1 cellular context compared by ENCODE assay signal in the genomic region with DNA sequence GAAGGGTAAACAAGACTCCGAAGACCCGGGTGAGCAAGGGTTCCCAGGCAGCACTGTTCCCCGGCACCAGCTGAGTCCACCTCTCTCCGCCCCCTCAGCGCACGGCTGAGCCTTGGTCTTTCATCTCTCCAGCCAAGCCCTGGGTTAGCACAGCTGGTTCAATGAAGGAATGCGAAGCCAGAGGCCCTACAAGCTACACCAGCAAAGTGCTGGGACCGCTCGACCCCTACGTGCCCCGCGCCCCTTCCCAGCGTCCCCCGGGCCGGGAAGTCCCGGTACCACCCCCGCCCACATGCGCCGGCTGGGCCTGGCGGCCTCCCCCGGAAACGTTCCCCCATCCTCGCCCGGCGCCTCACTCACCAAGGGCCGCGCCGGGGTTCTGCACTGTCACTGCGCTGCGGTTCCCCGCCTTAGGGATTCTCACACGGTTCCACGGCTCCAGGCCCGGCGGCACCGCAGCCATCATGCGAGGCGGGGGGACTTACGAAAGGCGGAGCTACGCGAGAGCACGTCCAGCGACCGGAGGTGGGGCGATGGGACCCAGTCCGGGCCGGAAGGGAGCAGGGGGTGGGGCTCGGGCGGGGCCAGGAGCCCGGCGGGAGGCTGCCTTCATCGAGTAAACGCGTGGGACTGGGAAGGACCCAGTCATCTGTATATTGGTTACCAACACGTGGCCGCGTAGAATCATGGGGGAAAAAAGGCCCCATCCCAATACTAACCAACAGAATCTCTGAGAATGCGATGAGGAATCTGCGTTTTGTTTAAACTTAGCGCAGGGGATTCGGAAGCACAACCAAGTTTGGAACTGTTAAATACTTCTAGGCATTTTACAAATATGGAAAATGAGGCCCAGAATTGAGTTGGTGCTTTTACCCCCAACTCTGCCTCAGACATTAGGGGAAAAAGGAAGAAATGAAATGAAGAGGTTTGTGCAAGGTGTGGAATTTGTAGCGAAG.
TF ChIP-seq lines count a peak whose summit lies in the region.

No MANE protein-coding gene starts in this region.

TF ChIP-seq in K562, 482 proteins besides CTCF, POLR2A, EP300 and RAD21 (continued from another document):
- TF ChIP-seq, protein P1, sequence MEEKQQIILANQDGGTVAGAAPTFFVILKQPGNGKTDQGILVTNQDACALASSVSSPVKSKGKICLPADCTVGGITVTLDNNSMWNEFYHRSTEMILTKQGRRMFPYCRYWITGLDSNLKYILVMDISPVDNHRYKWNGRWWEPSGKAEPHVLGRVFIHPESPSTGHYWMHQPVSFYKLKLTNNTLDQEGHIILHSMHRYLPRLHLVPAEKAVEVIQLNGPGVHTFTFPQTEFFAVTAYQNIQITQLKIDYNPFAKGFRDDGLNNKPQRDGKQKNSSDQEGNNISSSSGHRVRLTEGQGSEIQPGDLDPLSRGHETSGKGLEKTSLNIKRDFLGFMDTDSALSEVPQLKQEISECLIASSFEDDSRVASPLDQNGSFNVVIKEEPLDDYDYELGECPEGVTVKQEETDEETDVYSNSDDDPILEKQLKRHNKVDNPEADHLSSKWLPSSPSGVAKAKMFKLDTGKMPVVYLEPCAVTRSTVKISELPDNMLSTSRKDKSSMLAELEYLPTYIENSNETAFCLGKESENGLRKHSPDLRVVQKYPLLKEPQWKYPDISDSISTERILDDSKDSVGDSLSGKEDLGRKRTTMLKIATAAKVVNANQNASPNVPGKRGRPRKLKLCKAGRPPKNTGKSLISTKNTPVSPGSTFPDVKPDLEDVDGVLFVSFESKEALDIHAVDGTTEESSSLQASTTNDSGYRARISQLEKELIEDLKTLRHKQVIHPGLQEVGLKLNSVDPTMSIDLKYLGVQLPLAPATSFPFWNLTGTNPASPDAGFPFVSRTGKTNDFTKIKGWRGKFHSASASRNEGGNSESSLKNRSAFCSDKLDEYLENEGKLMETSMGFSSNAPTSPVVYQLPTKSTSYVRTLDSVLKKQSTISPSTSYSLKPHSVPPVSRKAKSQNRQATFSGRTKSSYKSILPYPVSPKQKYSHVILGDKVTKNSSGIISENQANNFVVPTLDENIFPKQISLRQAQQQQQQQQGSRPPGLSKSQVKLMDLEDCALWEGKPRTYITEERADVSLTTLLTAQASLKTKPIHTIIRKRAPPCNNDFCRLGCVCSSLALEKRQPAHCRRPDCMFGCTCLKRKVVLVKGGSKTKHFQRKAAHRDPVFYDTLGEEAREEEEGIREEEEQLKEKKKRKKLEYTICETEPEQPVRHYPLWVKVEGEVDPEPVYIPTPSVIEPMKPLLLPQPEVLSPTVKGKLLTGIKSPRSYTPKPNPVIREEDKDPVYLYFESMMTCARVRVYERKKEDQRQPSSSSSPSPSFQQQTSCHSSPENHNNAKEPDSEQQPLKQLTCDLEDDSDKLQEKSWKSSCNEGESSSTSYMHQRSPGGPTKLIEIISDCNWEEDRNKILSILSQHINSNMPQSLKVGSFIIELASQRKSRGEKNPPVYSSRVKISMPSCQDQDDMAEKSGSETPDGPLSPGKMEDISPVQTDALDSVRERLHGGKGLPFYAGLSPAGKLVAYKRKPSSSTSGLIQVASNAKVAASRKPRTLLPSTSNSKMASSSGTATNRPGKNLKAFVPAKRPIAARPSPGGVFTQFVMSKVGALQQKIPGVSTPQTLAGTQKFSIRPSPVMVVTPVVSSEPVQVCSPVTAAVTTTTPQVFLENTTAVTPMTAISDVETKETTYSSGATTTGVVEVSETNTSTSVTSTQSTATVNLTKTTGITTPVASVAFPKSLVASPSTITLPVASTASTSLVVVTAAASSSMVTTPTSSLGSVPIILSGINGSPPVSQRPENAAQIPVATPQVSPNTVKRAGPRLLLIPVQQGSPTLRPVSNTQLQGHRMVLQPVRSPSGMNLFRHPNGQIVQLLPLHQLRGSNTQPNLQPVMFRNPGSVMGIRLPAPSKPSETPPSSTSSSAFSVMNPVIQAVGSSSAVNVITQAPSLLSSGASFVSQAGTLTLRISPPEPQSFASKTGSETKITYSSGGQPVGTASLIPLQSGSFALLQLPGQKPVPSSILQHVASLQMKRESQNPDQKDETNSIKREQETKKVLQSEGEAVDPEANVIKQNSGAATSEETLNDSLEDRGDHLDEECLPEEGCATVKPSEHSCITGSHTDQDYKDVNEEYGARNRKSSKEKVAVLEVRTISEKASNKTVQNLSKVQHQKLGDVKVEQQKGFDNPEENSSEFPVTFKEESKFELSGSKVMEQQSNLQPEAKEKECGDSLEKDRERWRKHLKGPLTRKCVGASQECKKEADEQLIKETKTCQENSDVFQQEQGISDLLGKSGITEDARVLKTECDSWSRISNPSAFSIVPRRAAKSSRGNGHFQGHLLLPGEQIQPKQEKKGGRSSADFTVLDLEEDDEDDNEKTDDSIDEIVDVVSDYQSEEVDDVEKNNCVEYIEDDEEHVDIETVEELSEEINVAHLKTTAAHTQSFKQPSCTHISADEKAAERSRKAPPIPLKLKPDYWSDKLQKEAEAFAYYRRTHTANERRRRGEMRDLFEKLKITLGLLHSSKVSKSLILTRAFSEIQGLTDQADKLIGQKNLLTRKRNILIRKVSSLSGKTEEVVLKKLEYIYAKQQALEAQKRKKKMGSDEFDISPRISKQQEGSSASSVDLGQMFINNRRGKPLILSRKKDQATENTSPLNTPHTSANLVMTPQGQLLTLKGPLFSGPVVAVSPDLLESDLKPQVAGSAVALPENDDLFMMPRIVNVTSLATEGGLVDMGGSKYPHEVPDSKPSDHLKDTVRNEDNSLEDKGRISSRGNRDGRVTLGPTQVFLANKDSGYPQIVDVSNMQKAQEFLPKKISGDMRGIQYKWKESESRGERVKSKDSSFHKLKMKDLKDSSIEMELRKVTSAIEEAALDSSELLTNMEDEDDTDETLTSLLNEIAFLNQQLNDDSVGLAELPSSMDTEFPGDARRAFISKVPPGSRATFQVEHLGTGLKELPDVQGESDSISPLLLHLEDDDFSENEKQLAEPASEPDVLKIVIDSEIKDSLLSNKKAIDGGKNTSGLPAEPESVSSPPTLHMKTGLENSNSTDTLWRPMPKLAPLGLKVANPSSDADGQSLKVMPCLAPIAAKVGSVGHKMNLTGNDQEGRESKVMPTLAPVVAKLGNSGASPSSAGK (IDR thresholded peaks at IDR 0.05): peak; percentile 99
- TF ChIP-seq, protein P2, sequence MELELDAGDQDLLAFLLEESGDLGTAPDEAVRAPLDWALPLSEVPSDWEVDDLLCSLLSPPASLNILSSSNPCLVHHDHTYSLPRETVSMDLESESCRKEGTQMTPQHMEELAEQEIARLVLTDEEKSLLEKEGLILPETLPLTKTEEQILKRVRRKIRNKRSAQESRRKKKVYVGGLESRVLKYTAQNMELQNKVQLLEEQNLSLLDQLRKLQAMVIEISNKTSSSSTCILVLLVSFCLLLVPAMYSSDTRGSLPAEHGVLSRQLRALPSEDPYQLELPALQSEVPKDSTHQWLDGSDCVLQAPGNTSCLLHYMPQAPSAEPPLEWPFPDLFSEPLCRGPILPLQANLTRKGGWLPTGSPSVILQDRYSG (tag; conservative IDR thresholded peaks at IDR 0.05; ENCODE audit: low read depth): 0 out of 2 replicates have a peak, but pooled peaks have one; percentile 21
- TF ChIP-seq GABPA (tag; conservative IDR thresholded peaks at IDR 0.05; ENCODE audit: low read depth): peak; percentile 89
- TF ChIP-seq ZNF586 (CRISPR knock-in tag; conservative IDR thresholded peaks at IDR 0.05): no peak
- TF ChIP-seq, protein P3, sequence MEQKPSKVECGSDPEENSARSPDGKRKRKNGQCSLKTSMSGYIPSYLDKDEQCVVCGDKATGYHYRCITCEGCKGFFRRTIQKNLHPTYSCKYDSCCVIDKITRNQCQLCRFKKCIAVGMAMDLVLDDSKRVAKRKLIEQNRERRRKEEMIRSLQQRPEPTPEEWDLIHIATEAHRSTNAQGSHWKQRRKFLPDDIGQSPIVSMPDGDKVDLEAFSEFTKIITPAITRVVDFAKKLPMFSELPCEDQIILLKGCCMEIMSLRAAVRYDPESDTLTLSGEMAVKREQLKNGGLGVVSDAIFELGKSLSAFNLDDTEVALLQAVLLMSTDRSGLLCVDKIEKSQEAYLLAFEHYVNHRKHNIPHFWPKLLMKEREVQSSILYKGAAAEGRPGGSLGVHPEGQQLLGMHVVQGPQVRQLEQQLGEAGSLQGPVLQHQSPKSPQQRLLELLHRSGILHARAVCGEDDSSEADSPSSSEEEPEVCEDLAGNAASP (IDR thresholded peaks at IDR 0.05): no peak
- TF ChIP-seq NRF1 (conservative IDR thresholded peaks at IDR 0.05 in 1 of 2, IDR thresholded peaks at IDR 0.05 in 1 of 2): peak; percentile 72 to 73
- TF ChIP-seq, protein P4, sequence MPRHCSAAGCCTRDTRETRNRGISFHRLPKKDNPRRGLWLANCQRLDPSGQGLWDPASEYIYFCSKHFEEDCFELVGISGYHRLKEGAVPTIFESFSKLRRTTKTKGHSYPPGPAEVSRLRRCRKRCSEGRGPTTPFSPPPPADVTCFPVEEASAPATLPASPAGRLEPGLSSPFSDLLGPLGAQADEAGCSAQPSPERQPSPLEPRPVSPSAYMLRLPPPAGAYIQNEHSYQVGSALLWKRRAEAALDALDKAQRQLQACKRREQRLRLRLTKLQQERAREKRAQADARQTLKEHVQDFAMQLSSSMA (CRISPR knock-in tag; IDR thresholded peaks at IDR 0.05): no peak
- TF ChIP-seq HDAC2 (IDR thresholded peaks at IDR 0.05): 0 out of 2 replicates have a peak, but pooled peaks have one; percentile 10
